Comparison of ENCODE assay signal across 18 cellular contexts in genomic region chr22:46381142-46381541, GRCh38. TPM values are rescaled to one million over a fixed set of nuclear protein-coding genes. Genes with fewer than 3 reads are reported as not detected.
DNase-seq lines count a peak whose midpoint lies in the region; ATAC-seq and TF ChIP-seq lines count a peak whose summit lies in the region.
"Had no signal": no experiment of that assay in that cellular context is flagged by ENCODE, and none has a peak within 500 bp of the region (broad histone marks: within the 10 kb centered on the region; RNA-seq: fewer than 3 reads in every experiment).

No MANE protein-coding gene starts in this region.

- H3K9me3 ChIP-seq in MG63 (no peaks in the 10 kb centered on the region), colonic mucosa (no peaks in the 10 kb centered on the region), esophagus squamous epithelium (peaks cover 0 to 6% (median 4%) of the 10 kb centered on the region in 3 donors)
- H3K9me3 ChIP-seq: prostate gland had no signal

- H3K27me3 ChIP-seq in MG63, result no peaks in the 10 kb centered on the region
- no peaks in the 10 kb centered on the region for H3K27me3 ChIP-seq in colonic mucosa
- no peaks in the 10 kb centered on the region for H3K27me3 ChIP-seq in esophagus squamous epithelium
- H3K27me3 ChIP-seq: hepatocyte had no signal

- peak; percentile 54 for DNase-seq in EL
- peak; percentile 24 for DNase-seq in MG63
- DNase-seq in colonic mucosa, result peak; percentile 59
- DNase-seq in renal cortical epithelial cell (ENCODE audit: low read depth), result peak; percentile 72
- no peak for DNase-seq in stimulated activated naive CD4-positive, alpha-beta T cell treated with Interleukin-2 at 50 U/mL for 16 hours (lab: John Stamatoyannopoulos, UW)
- no peak for DNase-seq in NCI-H748 treated with DMSO at 0.1 percent for 48 hours (lab: John Stamatoyannopoulos, UW)
- no peak for DNase-seq in esophagus squamous epithelium (lab: John Stamatoyannopoulos, UW)
- DNase-seq: activated CD8-positive, alpha-beta T cell treated with anti-CD3 and anti-CD28 coated beads, Interleukin-2, amount 10 ng/mL, durations not matched to agents 7 days and 5 days; CD4-positive, alpha-beta memory T cell; erythroblast; GF-D8; MV-4-11; NK-92 treated with Interleukin-12 subunit alpha and Interleukin-12 subunit beta, amount 100 ng/mL, for 24 hours; SIG-M5; substantia nigra had no signal

- H3K4me1 ChIP-seq in colonic mucosa, result peaks cover 11% of the 10 kb centered on the region
- H3K4me1 ChIP-seq in esophagus squamous epithelium, result peaks cover 5 to 35% (median 10%) of the 10 kb centered on the region in 3 donors

- intact Hi-C loops in colonic mucosa (cut with DNase I) (no loop called here), esophagus squamous epithelium (cut with DNase I) (no loop called here)

- H3K4me3 ChIP-seq in MG63 (no peak overlapping the region), colonic mucosa (no peak overlapping the region), esophagus squamous epithelium (no peak overlapping the region)
- H3K4me3 ChIP-seq: hepatocyte, prostate gland had no signal

- TF ChIP-seq CTCF in colonic mucosa (IDR thresholded peaks at IDR 0.05) (no peak), esophagus squamous epithelium (IDR thresholded peaks at IDR 0.05) (no peak)

- 29 to 42% methylated on average over 3 to 5 of the region's 5 CpGs for WGBS in esophagus squamous epithelium, 2 donors

- ATAC-seq in HG02763 (IDR thresholded peaks at IDR 0.05; ENCODE audit: unreplicated experiment), result no peak
- ATAC-seq: activated CD8-positive, alpha-beta T cell treated with anti-CD3 and anti-CD28 coated beads, Interleukin-2, amount 10 ng/mL, durations not matched to agents 7 days and 5 days had no signal

- H3K9ac ChIP-seq in colonic mucosa (ENCODE audit: low read depth in 2 of 2, low read length in 2 of 2), result no peak overlapping the region

- H3K36me3 ChIP-seq in MG63 (no peaks in the 10 kb centered on the region), colonic mucosa (no peaks in the 10 kb centered on the region), esophagus squamous epithelium (peaks cover 0 to 89% (median 0%) of the 10 kb centered on the region in 3 donors)
- H3K36me3 ChIP-seq: prostate gland had no signal

- H3K27ac ChIP-seq in colonic mucosa (no peak overlapping the region), esophagus squamous epithelium (no peak overlapping the region)
- H3K27ac ChIP-seq: hepatocyte, prostate gland had no signal

- no peak for TF ChIP-seq POLR2A in esophagus squamous epithelium (IDR thresholded peaks at IDR 0.05)

RNA-seq across cellular contexts. Expression of gene TRMU, which starts 45.6 kb away (rescaled TPM):
- 53.9 and 62.1 TPM in 2 replicates for total RNA-seq in MG63 (2014; rRNA removed; shearing (Covaris generic); ENCODE audit: low replicate concordance)
- total RNA-seq in colonic mucosa, result 10 to 100 TPM; 25.2 to 71.8 TPM
- total RNA-seq in renal cortical epithelial cell, result 24.3 and 41.2 TPM in 2 replicates
- 10 to 100 TPM; 17.7 to 43.1 (median 32.5) TPM for total RNA-seq in esophagus squamous epithelium

Comparison
In these comparisons a context has a peak if more than half of its experiments do, and no peak if none do; other contexts are left out.
1. DNase-seq: peak in EL (single experiment), MG63 (single experiment), colonic mucosa (single experiment) and renal cortical epithelial cell (single experiment); none in stimulated activated naive CD4-positive, alpha-beta T cell treated with Interleukin-2 at 50 U/mL for 16 hours (single experiment), NCI-H748 treated with DMSO at 0.1 percent for 48 hours (single experiment) and esophagus squamous epithelium (single experiment).